ENCODE assay signal across 18 cellular contexts in genomic region chr3:11995061-11995460, GRCh38. TPM values are rescaled to one million over a fixed set of nuclear protein-coding genes. Genes with fewer than 3 reads are reported as not detected.
A peak's percentile ranks its signal among the peaks of the same experiment; 100 is the strongest.
DNase-seq lines count a peak whose midpoint lies in the region; ATAC-seq and TF ChIP-seq lines count a peak whose summit lies in the region.
"Had no signal": no experiment of that assay in that cellular context is flagged by ENCODE, and none has a peak within 500 bp of the region (broad histone marks: within the 10 kb centered on the region; RNA-seq: fewer than 3 reads in every experiment).

No MANE protein-coding gene starts in this region.

- H3K4me3 Mint-ChIP-seq in naive thymus-derived CD4-positive, alpha-beta T cell: no peak overlapping the region
- H3K4me3 Mint-ChIP-seq: activated T-helper 1 cell treated with anti-CD3 and anti-CD28 coated beads, Interleukin-12 subunit alpha, Interleukin-12 subunit beta, Interleukin-2, Interleukin-4 antibody, amounts not matched to agents 30 ng/mL and 10 ng/mL and 1 ng/mL, durations not matched to agents 14 hours and 24 hours and 36 hours; type B pancreatic cell had no signal

- H3K9me3 Mint-ChIP-seq in naive thymus-derived CD4-positive, alpha-beta T cell: peaks cover 0 to 3% (median 0%) of the 10 kb centered on the region in 11 donors
- H3K9me3 Mint-ChIP-seq: activated T-helper 1 cell treated with anti-CD3 and anti-CD28 coated beads, Interleukin-12 subunit alpha, Interleukin-12 subunit beta, Interleukin-2, Interleukin-4 antibody, amounts not matched to agents 30 ng/mL and 10 ng/mL and 1 ng/mL, durations not matched to agents 14 hours and 24 hours and 36 hours; type B pancreatic cell had no signal

- peak; percentile 9 for TF ChIP-seq CTCF in parathyroid adenoma (IDR thresholded peaks at IDR 0.05)

- H3K27me3 ChIP-seq in parathyroid adenoma (ENCODE audit: control insufficient read depth, insufficient read depth, low read length): no peaks in the 10 kb centered on the region
- no peaks in the 10 kb centered on the region for H3K27me3 ChIP-seq in naive thymus-derived CD4-positive, alpha-beta T cell (ENCODE audit: control insufficient read depth in 2 of 2, insufficient read depth in 2 of 2, low read length in 2 of 2)

- no peak overlapping the region for H3K4me2 ChIP-seq in parathyroid adenoma (ENCODE audit: low read length)
- H3K4me2 ChIP-seq: A549 had no signal

- POLR2A ChIA-PET in naive thymus-derived CD4-positive, alpha-beta T cell (lab: Charles Lee): no interaction called here

- peak overlapping the region; percentile 59 for H3K27ac ChIP-seq in parathyroid adenoma
- H3K27ac ChIP-seq in naive thymus-derived CD4-positive, alpha-beta T cell (ENCODE audit: low read depth, low read length): no peak overlapping the region
- H3K27ac ChIP-seq: A549 had no signal

- no peaks in the 10 kb centered on the region for H3K36me3 Mint-ChIP-seq in naive thymus-derived CD4-positive, alpha-beta T cell
- H3K36me3 Mint-ChIP-seq: type B pancreatic cell had no signal

- H3K9ac ChIP-seq in parathyroid adenoma: no peak overlapping the region

- peaks cover 10 to 40% (median 35%) of the 10 kb centered on the region in 5 donors for H3K27me3 Mint-ChIP-seq in naive thymus-derived CD4-positive, alpha-beta T cell

- H3K27ac Mint-ChIP-seq in naive thymus-derived CD4-positive, alpha-beta T cell: no peak overlapping the region
- H3K27ac Mint-ChIP-seq: activated T-helper 1 cell treated with anti-CD3 and anti-CD28 coated beads, Interleukin-12 subunit alpha, Interleukin-12 subunit beta, Interleukin-2, Interleukin-4 antibody, amounts not matched to agents 30 ng/mL and 10 ng/mL and 1 ng/mL, durations not matched to agents 14 hours and 24 hours and 36 hours; type B pancreatic cell had no signal

- H2AFZ ChIP-seq in parathyroid adenoma: peak overlapping the region; percentile 58

- no peaks in the 10 kb centered on the region for H3K4me1 Mint-ChIP-seq in naive thymus-derived CD4-positive, alpha-beta T cell

- CTCF ChIA-PET in naive thymus-derived CD4-positive, alpha-beta T cell (lab: Charles Lee): no interaction called here

- peaks cover 24% of the 10 kb centered on the region for H3K4me1 ChIP-seq in parathyroid adenoma
- no peaks in the 10 kb centered on the region for H3K4me1 ChIP-seq in naive thymus-derived CD4-positive, alpha-beta T cell (ENCODE audit: control insufficient read depth in 2 of 2, insufficient read depth in 2 of 2, low read length in 2 of 2)
- H3K4me1 ChIP-seq: A549 had no signal

- intact Hi-C loops in naive thymus-derived CD4-positive, alpha-beta T cell (cut with micrococcal nuclease): no loop called here

- no peaks in the 10 kb centered on the region for H3K9me3 ChIP-seq in parathyroid adenoma (ENCODE audit: control insufficient read depth, low read length)
- no peaks in the 10 kb centered on the region for H3K9me3 ChIP-seq in naive thymus-derived CD4-positive, alpha-beta T cell (ENCODE audit: control insufficient read depth in 2 of 3, low read length in 3 of 3)

- no peak for ATAC-seq in GM21526 (IDR thresholded peaks at IDR 0.05; ENCODE audit: low FRiP score, unreplicated experiment)
- no peak for ATAC-seq in naive thymus-derived CD4-positive, alpha-beta T cell
- ATAC-seq: A549, esophagus mucosa had no signal

- no peaks in the 10 kb centered on the region for H3K36me3 ChIP-seq in parathyroid adenoma (ENCODE audit: control insufficient read depth, insufficient read depth, low read length)
- H3K36me3 ChIP-seq in naive thymus-derived CD4-positive, alpha-beta T cell (ENCODE audit: control insufficient read depth in 2 of 3, insufficient read depth in 3 of 3, low read length in 3 of 3): no peaks in the 10 kb centered on the region

- no peak overlapping the region for H3K4me3 ChIP-seq in parathyroid adenoma (ENCODE audit: low read depth, low read length)
- H3K4me3 ChIP-seq in naive thymus-derived CD4-positive, alpha-beta T cell (ENCODE audit: low read length): no peak overlapping the region
- H3K4me3 ChIP-seq: A549 had no signal

- DNase-seq in NCI-H2029 (lab: John Stamatoyannopoulos, UW) (peak; percentile 47), NCI-H2029 treated with DMSO at 0.1 percent for 48 hours (lab: John Stamatoyannopoulos, UW) (no peak), NCI-H2196 treated with DMSO at 0.1 percent for 48 hours (lab: John Stamatoyannopoulos, UW; ENCODE audit: unreplicated experiment) (peak; percentile 1), SK-N-DZ (ENCODE audit: low spot score) (peak; percentile 86), NCI-H1048 (lab: John Stamatoyannopoulos, UW) (no peak)
- DNase-seq in naive thymus-derived CD4-positive, alpha-beta T cell: no peak
- DNase-seq: activated CD4-positive, alpha-beta T cell treated with anti-CD3 and anti-CD28 coated beads, Interleukin-2, amount 50 U/mL, for 1 hour; Kasumi-1; mammary epithelial cell had no signal

- no peaks in the 10 kb centered on the region for H3K79me2 ChIP-seq in parathyroid adenoma

RNA-seq across cellular contexts. Expression of gene SYN2, which starts 9.1 kb away (rescaled TPM):
- 16.0 and 18.5 TPM in 2 replicates for polyA plus RNA-seq in SK-N-DZ (2014; cell fraction: cytosol; rRNA removed)
- polyA plus RNA-seq in SK-N-DZ (2014; cell fraction: nucleus; rRNA removed): 29.7 and 45.9 TPM in 2 replicates
- total RNA-seq in naive thymus-derived CD4-positive, alpha-beta T cell: under 1 TPM in 1 of 5 experiments, not detected in 4; 0.51 TPM
- polyA plus RNA-seq in naive thymus-derived CD4-positive, alpha-beta T cell: not detected
- total RNA-seq: OCI-LY7; osteoblast; T-helper 1 cell treated with Interleukin-12 subunit alpha and Interleukin-12 subunit beta and Interleukin-4 antibody, amounts not matched to agents 30 ng/mL and 1 ng/mL, for 36 hours had no signal

Comparison
In these comparisons a context has a peak if more than half of its experiments do, and no peak if none do; other contexts are left out.
1. DNase-seq: peak in NCI-H2029 (single experiment), NCI-H2196 treated with DMSO at 0.1 percent for 48 hours (single experiment) and SK-N-DZ (single experiment); none in NCI-H2029 treated with DMSO at 0.1 percent for 48 hours (single experiment), naive thymus-derived CD4-positive, alpha-beta T cell (0 of 9) and NCI-H1048 (single experiment).